ENCODE assay signal across 9 cellular contexts in genomic region chr21:33199516-33200217, GRCh38. TPM values are rescaled to one million over a fixed set of nuclear protein-coding genes. Genes with fewer than 3 reads are reported as not detected.
DNase-seq lines count a peak whose midpoint lies in the region; ATAC-seq, FAIRE-seq and TF ChIP-seq lines count a peak whose summit lies in the region.
"Had no signal": no experiment of that assay in that cellular context is flagged by ENCODE, and none has a peak within 500 bp of the region (broad histone marks: within the 10 kb centered on the region; RNA-seq: fewer than 3 reads in every experiment).

No MANE protein-coding gene starts in this region.

- no peak overlapping the region for H3K27ac ChIP-seq in MM.1S (ENCODE audit: low read length)
- H3K27ac ChIP-seq in pancreas, result peak overlapping the region in 2 of 4 donors; percentile 10 to 54
- peak overlapping the region; percentile 73 for H3K27ac ChIP-seq in upper lobe of right lung

- H3K9me3 ChIP-seq in MM.1S (replicated peaks; ENCODE audit: insufficient read depth, low read length) (no peaks in the 10 kb centered on the region), pancreas (no peaks in the 10 kb centered on the region), upper lobe of right lung (no peaks in the 10 kb centered on the region)

- H3F3A ChIP-seq in MM.1S (ENCODE audit: insufficient read depth, low read length), result no peaks in the 10 kb centered on the region

- FAIRE-seq in frontal cortex (lab: Jason Lieb, UNC) (peak; percentile 93), pancreas (lab: Jason Lieb, UNC) (peak; percentile 95)

- H3K27me3 ChIP-seq in H7 (ENCODE audit: control insufficient read depth, insufficient read depth, low read length) (no peaks in the 10 kb centered on the region), MM.1S (replicated peaks; ENCODE audit: insufficient read depth, low read length) (no peaks in the 10 kb centered on the region), pancreas (no peaks in the 10 kb centered on the region), upper lobe of right lung (no peaks in the 10 kb centered on the region)

- no peaks in the 10 kb centered on the region for H3K36me3 ChIP-seq in H7 (replicated peaks; ENCODE audit: control insufficient read depth, insufficient read depth, low read length)
- no peaks in the 10 kb centered on the region for H3K36me3 ChIP-seq in MM.1S (replicated peaks; ENCODE audit: insufficient read depth, low read length)
- H3K36me3 ChIP-seq in pancreas, result no peaks in the 10 kb centered on the region
- H3K36me3 ChIP-seq in upper lobe of right lung, result no peaks in the 10 kb centered on the region

- no peak overlapping the region for H3K9ac ChIP-seq in MM.1S (ENCODE audit: low read length)

- TF ChIP-seq CTCF in MM.1S (IDR thresholded peaks at IDR 0.05; ENCODE audit: low read length) (peak; percentile 94), pancreas (IDR thresholded peaks at IDR 0.05) (peak; percentile 50 to 67 (median 58)), upper lobe of right lung (IDR thresholded peaks at IDR 0.05) (peak; percentile 79)

- H3K4me1 ChIP-seq in MM.1S (ENCODE audit: low read length) (peaks cover 15% of the 10 kb centered on the region), pancreas (peaks cover 12 to 35% (median 13%) of the 10 kb centered on the region in 3 donors), upper lobe of right lung (peaks cover 41% of the 10 kb centered on the region)

- ATAC-seq in pancreas (peak; percentile 76 to 83 (median 80)), upper lobe of right lung (peak; percentile 75)

- H3K4me2 ChIP-seq in MM.1S (ENCODE audit: low read depth, low read length), result no peak overlapping the region

- no peak overlapping the region for H3K4me3 ChIP-seq in H7 (ENCODE audit: insufficient read depth, low read depth, low read length)
- no peak overlapping the region for H3K4me3 ChIP-seq in MM.1S (ENCODE audit: low read length)
- no peak overlapping the region for H3K4me3 ChIP-seq in pancreas
- H3K4me3 ChIP-seq in upper lobe of right lung, result no peak overlapping the region
- H3K4me3 ChIP-seq: skin epidermis had no signal

- no peaks in the 10 kb centered on the region for H4K20me1 ChIP-seq in MM.1S (ENCODE audit: insufficient read depth, low read length)

- 16 to 18% methylated on average over 8 of the region's 8 CpGs for WGBS in pancreas, 2 donors

- H3K79me2 ChIP-seq in MM.1S (ENCODE audit: low read length), result no peaks in the 10 kb centered on the region

- intact Hi-C loops in pancreas (cut with DNase I), result loop anchor here in 2 of 3 donors (5.0 to 10.0 kb wide), 3 partner anchors 173 to 255 kb away; no protein-coding TSS in a partner anchor
- intact Hi-C loops in upper lobe of right lung (cut with DNase I), result loop anchor here (10.0 kb wide), 1 partner anchor 235 kb away; no protein-coding TSS in a partner anchor

- peak overlapping the region; percentile 20 for H2AFZ ChIP-seq in MM.1S (ENCODE audit: low read length)

- DNase-seq in ELR (ENCODE audit: low read depth) (peak; percentile 94), H7 (peak; percentile 39), MM.1S (peak; percentile 97), SHP77 (lab: John Stamatoyannopoulos, UW) (peak; percentile 79), frontal cortex (ENCODE audit: low spot score in 2 of 2) (peak; percentile 54 to 72), pancreas (peak in 4 of 6 donors; percentile 60 to 90 (median 81)), upper lobe of right lung (no peak)
- peak; percentile 88 for DNase-seq in activated effector memory CD4-positive, alpha-beta T cell treated with anti-CD3 and anti-CD28 coated beads, Interleukin-2, amount 50 U/mL, for 16 hours

- no peaks in the 10 kb centered on the region for H3K9me2 ChIP-seq in MM.1S (replicated peaks; ENCODE audit: insufficient read depth, low read length)

RNA-seq across cellular contexts. Expression of gene IFNAR2, which starts 30.1 kb away (rescaled TPM):
- 2.8 and 3.6 TPM in 2 replicates for total RNA-seq in H7 (2014; rRNA removed; shearing (Covaris generic))
- 15.1 TPM for total RNA-seq in frontal cortex
- 10 to 100 TPM in 2 of 6 donors, 1 to 10 TPM in 4; 4.0 to 26.8 (median 7.9) TPM for total RNA-seq in pancreas
- 1 to 10 TPM; 7.8 to 8.2 TPM for polyA plus RNA-seq in pancreas
- 32.4 TPM for total RNA-seq in upper lobe of right lung
